In the genomic region with DNA sequence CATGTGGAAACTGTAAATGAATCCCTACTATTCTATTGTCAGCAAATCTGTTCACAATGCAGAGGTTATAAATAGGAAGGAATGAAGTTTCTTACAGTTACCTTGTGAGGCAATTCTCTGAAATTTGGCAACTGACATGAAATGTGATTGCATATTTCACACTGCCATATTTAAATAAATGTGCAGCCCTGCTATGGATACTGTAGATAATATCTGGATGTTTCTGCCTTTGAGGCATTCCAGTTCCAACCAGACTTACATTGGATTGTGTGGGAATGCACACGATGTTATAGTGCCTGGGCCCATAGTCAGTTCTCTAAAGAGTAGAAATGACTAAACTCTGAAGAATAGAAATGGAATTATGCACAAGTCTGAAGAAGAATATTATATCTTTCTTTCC, we compare ENCODE assay signal across 27 cellular contexts.
"Had no signal": no experiment of that assay in that cellular context is flagged by ENCODE, and none has a peak within 500 bp of the region (broad histone marks: within the 10 kb centered on the region; RNA-seq: fewer than 3 reads in every experiment).

No MANE protein-coding gene starts in this region.

- H3K4me3 ChIP-seq: esophagus squamous epithelium, gastroesophageal sphincter had no signal

- H3K36me3 ChIP-seq: brain microvascular endothelial cell had no signal

- H3K27me3 ChIP-seq: gastroesophageal sphincter had no signal

- DNase-seq: activated CD4-positive, alpha-beta memory T cell treated with anti-CD3 and anti-CD28 coated beads, Interleukin-2, amount 10 ng/mL, durations not matched to agents 7 days and 5 days; activated CD4-positive, alpha-beta T cell treated with anti-CD3 and anti-CD28 coated beads for 36 hours; activated CD4-positive, alpha-beta T cell treated with anti-CD3 and anti-CD28 coated beads, Interleukin-2, amount 10 ng/mL, durations not matched to agents 24 days and 14 days; activated CD4-positive, CD25-positive, alpha-beta regulatory T cell; activated CD4-positive, CD25-positive, alpha-beta regulatory T cell treated with anti-CD3 and anti-CD28 coated beads, Interleukin-2, amount 50 U/mL, for 72 hours; activated CD8-positive, alpha-beta memory T cell treated with anti-CD3 and anti-CD28 coated beads, Interleukin-2, amount 50 U/mL, for 48 hours; activated gamma-delta T cell; activated naive CD4-positive, alpha-beta T cell; activated naive CD4-positive, alpha-beta T cell treated with anti-CD3 and anti-CD28 coated beads, Interleukin-2, amount 10 ng/mL, durations not matched to agents 7 days and 5 days; activated naive CD8-positive, alpha-beta T cell treated with anti-CD3 and anti-CD28 coated beads, Interleukin-2, amount 10 ng/mL, durations not matched to agents 7 days and 5 days; activated T-cell treated with anti-CD3 and anti-CD28 coated beads for 4 hours; activated T-cell treated with anti-CD3 and anti-CD28 coated beads, Interleukin-2, amount 50 U/mL, for 24 hours; activated T-cell treated with anti-CD3 and anti-CD28 coated beads, Interleukin-2, amount 50 U/mL, for 72 hours; amniotic stem cell; anterior cingulate cortex; brain microvascular endothelial cell; cortex of kidney; dermis blood vessel endothelial cell; effector CD4-positive, alpha-beta T cell; effector memory CD8-positive, alpha-beta T cell; esophagus squamous epithelium; foreskin melanocyte; T-helper 2 cell had no signal

- H3K27ac ChIP-seq: brain microvascular endothelial cell, epithelial cell of prostate, esophagus squamous epithelium, gastroesophageal sphincter had no signal

- H3K9me3 Mint-ChIP-seq: activated CD4-positive, alpha-beta memory T cell treated with anti-CD3 and anti-CD28 coated beads, Interleukin-2, amount 10 ng/mL, durations not matched to agents 7 days and 5 days; activated CD4-positive, alpha-beta T cell treated with anti-CD3 and anti-CD28 coated beads, Interleukin-2, amount 10 ng/mL, durations not matched to agents 24 days and 14 days; activated naive CD4-positive, alpha-beta T cell treated with anti-CD3 and anti-CD28 coated beads, Interleukin-2, amount 10 ng/mL, durations not matched to agents 7 days and 5 days; activated naive CD4-positive, alpha-beta T cell treated with anti-CD3 and anti-CD28 coated beads, Interleukin-2, amount 50 U/mL, for 72 hours; activated naive CD8-positive, alpha-beta T cell treated with anti-CD3 and anti-CD28 coated beads, Interleukin-2, amount 10 ng/mL, durations not matched to agents 7 days and 5 days; activated T-cell treated with anti-CD3 and anti-CD28 coated beads, Interleukin-2, amount 50 U/mL, for 24 hours; activated T-cell treated with anti-CD3 and anti-CD28 coated beads, Interleukin-2, amount 50 U/mL, for 72 hours; central memory CD8-positive, alpha-beta T cell had no signal

- H3K9me3 ChIP-seq: esophagus squamous epithelium, gastroesophageal sphincter had no signal

- H3K4me3 Mint-ChIP-seq: activated CD4-positive, alpha-beta memory T cell treated with anti-CD3 and anti-CD28 coated beads, Interleukin-2, amount 10 ng/mL, durations not matched to agents 7 days and 5 days; activated CD4-positive, alpha-beta T cell treated with anti-CD3 and anti-CD28 coated beads for 36 hours; activated CD4-positive, alpha-beta T cell treated with anti-CD3 and anti-CD28 coated beads, Interleukin-2, amount 10 ng/mL, durations not matched to agents 24 days and 14 days; activated naive CD4-positive, alpha-beta T cell treated with anti-CD3 and anti-CD28 coated beads, Interleukin-2, amount 10 ng/mL, durations not matched to agents 7 days and 5 days; activated naive CD8-positive, alpha-beta T cell treated with anti-CD3 and anti-CD28 coated beads, Interleukin-2, amount 10 ng/mL, durations not matched to agents 7 days and 5 days; activated T-cell treated with anti-CD3 and anti-CD28 coated beads, Interleukin-2, amount 50 U/mL, for 24 hours; activated T-cell treated with anti-CD3 and anti-CD28 coated beads, Interleukin-2, amount 50 U/mL, for 72 hours; central memory CD8-positive, alpha-beta T cell; effector memory CD8-positive, alpha-beta T cell had no signal

- H3K36me3 Mint-ChIP-seq: activated naive CD4-positive, alpha-beta T cell treated with anti-CD3 and anti-CD28 coated beads, Interleukin-2, amount 10 ng/mL, durations not matched to agents 7 days and 5 days; activated naive CD8-positive, alpha-beta T cell treated with anti-CD3 and anti-CD28 coated beads, Interleukin-2, amount 10 ng/mL, durations not matched to agents 7 days and 5 days had no signal

- H3K27ac Mint-ChIP-seq: activated CD4-positive, alpha-beta memory T cell treated with anti-CD3 and anti-CD28 coated beads, Interleukin-2, amount 10 ng/mL, durations not matched to agents 7 days and 5 days; activated CD4-positive, alpha-beta T cell treated with anti-CD3 and anti-CD28 coated beads for 36 hours; activated CD4-positive, alpha-beta T cell treated with anti-CD3 and anti-CD28 coated beads, Interleukin-2, amount 10 ng/mL, durations not matched to agents 24 days and 14 days; activated naive CD4-positive, alpha-beta T cell treated with anti-CD3 and anti-CD28 coated beads, Interleukin-2, amount 10 ng/mL, durations not matched to agents 7 days and 5 days; activated naive CD4-positive, alpha-beta T cell treated with anti-CD3 and anti-CD28 coated beads, Interleukin-2, amount 50 U/mL, for 72 hours; activated naive CD8-positive, alpha-beta T cell treated with anti-CD3 and anti-CD28 coated beads, Interleukin-2, amount 10 ng/mL, durations not matched to agents 7 days and 5 days; activated T-cell treated with anti-CD3 and anti-CD28 coated beads, Interleukin-2, amount 50 U/mL, for 24 hours; activated T-cell treated with anti-CD3 and anti-CD28 coated beads, Interleukin-2, amount 50 U/mL, for 72 hours; effector memory CD8-positive, alpha-beta T cell had no signal

- H3K4me1 Mint-ChIP-seq: activated CD4-positive, alpha-beta memory T cell treated with anti-CD3 and anti-CD28 coated beads, Interleukin-2, amount 10 ng/mL, durations not matched to agents 7 days and 5 days; activated CD4-positive, alpha-beta T cell treated with anti-CD3 and anti-CD28 coated beads for 36 hours; activated CD4-positive, alpha-beta T cell treated with anti-CD3 and anti-CD28 coated beads, Interleukin-2, amount 10 ng/mL, durations not matched to agents 24 days and 14 days; activated naive CD4-positive, alpha-beta T cell treated with anti-CD3 and anti-CD28 coated beads, Interleukin-2, amount 10 ng/mL, durations not matched to agents 7 days and 5 days; activated naive CD8-positive, alpha-beta T cell treated with anti-CD3 and anti-CD28 coated beads, Interleukin-2, amount 10 ng/mL, durations not matched to agents 7 days and 5 days; central memory CD8-positive, alpha-beta T cell had no signal
